14 cellular contexts compared by ENCODE assay signal in genomic region chr1:166944186-166944967, GRCh38. TPM values are rescaled to one million over a fixed set of nuclear protein-coding genes. Genes with fewer than 3 reads are reported as not detected.
A peak's percentile ranks its signal among the peaks of the same experiment; 100 is the strongest.
DNase-seq lines count a peak whose midpoint lies in the region; ATAC-seq and TF ChIP-seq lines count a peak whose summit lies in the region.
"Had no signal": no experiment of that assay in that cellular context is flagged by ENCODE, and none has a peak within 500 bp of the region (broad histone marks: within the 10 kb centered on the region; RNA-seq: fewer than 3 reads in every experiment).

No MANE protein-coding gene starts in this region.

- ATAC-seq in GM18861 (IDR thresholded peaks at IDR 0.05; ENCODE audit: unreplicated experiment): peak; percentile 49
- ATAC-seq in PC-3: no peak
- ATAC-seq in foreskin keratinocyte: peak; percentile 58

- H3K4me3 ChIP-seq in PC-3 (ENCODE audit: low read length) (no peak overlapping the region), transverse colon (no peak overlapping the region), colonic mucosa (no peak overlapping the region)
- H3K4me3 ChIP-seq: suprapubic skin had no signal

- no peak overlapping the region for H2AFZ ChIP-seq in PC-3 (ENCODE audit: low read length)

- in situ Hi-C loops in transverse colon (cut with MboI; ENCODE audit: low pct_ligation_motif_present in 1 of 4, low pct_unique_long_range_greater_than_20kb in 1 of 4, low sequenced_read_pairs in 3 of 4): no loop called here

- no peaks in the 10 kb centered on the region for H4K20me1 ChIP-seq in PC-3 (ENCODE audit: low read length)

- intact Hi-C loops in PC-3 (cut with micrococcal nuclease): no loop called here
- intact Hi-C loops in transverse colon (cut with DNase I; ENCODE audit: low total_unique reads): no loop called here
- intact Hi-C loops in colonic mucosa (cut with DNase I): no loop called here

- TF ChIP-seq CTCF in PC-3 (conservative IDR thresholded peaks at IDR 0.05; ENCODE audit: low read depth, low read length) (no peak), foreskin keratinocyte (conservative IDR thresholded peaks at IDR 0.05) (no peak), transverse colon (IDR thresholded peaks at IDR 0.05) (no peak), colonic mucosa (IDR thresholded peaks at IDR 0.05) (no peak)

- no peaks in the 10 kb centered on the region for H3F3A ChIP-seq in PC-3 (ENCODE audit: low read length, unreplicated experiment)

- CTCF ChIA-PET in PC-3 (lab: Charles Lee): no interaction called here

- WGBS in transverse colon (ENCODE audit: low coverage in 1 of 2), 2 donors: 84 to 87% methylated on average over 5 of the region's 5 CpGs

- H3K36me3 ChIP-seq in PC-3 (ENCODE audit: low read depth, low read length): no peaks in the 10 kb centered on the region
- H3K36me3 ChIP-seq in transverse colon: no peaks in the 10 kb centered on the region
- no peaks in the 10 kb centered on the region for H3K36me3 ChIP-seq in colonic mucosa
- H3K36me3 ChIP-seq: suprapubic skin had no signal

- H3K9ac ChIP-seq in PC-3 (ENCODE audit: low read length): no peak overlapping the region
- H3K9ac ChIP-seq in colonic mucosa (ENCODE audit: low read depth in 2 of 2, low read length in 2 of 2): no peak overlapping the region

- H3K27me3 ChIP-seq in PC-3 (ENCODE audit: low read length) (peaks cover 75% of the 10 kb centered on the region), foreskin keratinocyte (peaks cover 46% of the 10 kb centered on the region), transverse colon (peaks cover 28% of the 10 kb centered on the region), colonic mucosa (peaks cover 7% of the 10 kb centered on the region)

- BruUV-seq in PC-3 (replicated peaks; lab: Mats Ljungman, UMichigan): no TSS peak

- POLR2A ChIA-PET in PC-3 (lab: Charles Lee; ENCODE audit: unreplicated experiment): no interaction called here

- H3K27ac ChIP-seq in PC-3 (ENCODE audit: low read length): no peak overlapping the region
- no peak overlapping the region for H3K27ac ChIP-seq in foreskin keratinocyte
- no peak overlapping the region for H3K27ac ChIP-seq in transverse colon
- no peak overlapping the region for H3K27ac ChIP-seq in colonic mucosa
- H3K27ac ChIP-seq: suprapubic skin had no signal

- no peak for TF ChIP-seq POLR2A in transverse colon (IDR thresholded peaks at IDR 0.05)

- H3K4me2 ChIP-seq in PC-3 (ENCODE audit: low read length): no peak overlapping the region

- H3K9me3 ChIP-seq in PC-3 (ENCODE audit: low read length) (no peaks in the 10 kb centered on the region), transverse colon (no peaks in the 10 kb centered on the region), colonic mucosa (no peaks in the 10 kb centered on the region)
- H3K9me3 ChIP-seq: suprapubic skin had no signal

- TF ChIP-seq EP300 in transverse colon (IDR thresholded peaks at IDR 0.05; ENCODE audit: low read depth): no peak

- DNase-seq in AG08395 (ENCODE audit: low spot score) (peak; percentile 56), PC-3 (peak; percentile 35), foreskin keratinocyte (peak in 1 of 2 donors; percentile 43), HuH-7.5 (ENCODE audit: low spot score) (no peak), transverse colon (no peak), cerebellar nuclear complex (lab: John Stamatoyannopoulos, UW) (no peak), colonic mucosa (no peak)
- DNase-seq: activated gamma-delta T cell; effector memory CD4-positive, alpha-beta T cell; KG1; stimulated activated CD4-positive, alpha-beta T cell treated with anti-CD3 and anti-CD28 coated beads, Interleukin-2, amount 100 ng/mL, for 24 hours had no signal

- H3K9me2 ChIP-seq in PC-3 (replicated peaks; ENCODE audit: low read length): no peaks in the 10 kb centered on the region

- no peaks in the 10 kb centered on the region for H3K79me2 ChIP-seq in PC-3 (ENCODE audit: low read length)

- H3K4me1 ChIP-seq in PC-3 (ENCODE audit: insufficient read depth, low read length): 0 out of 2 replicates have a peak, but pooled peaks cover 8% of the 10 kb centered on the region
- H3K4me1 ChIP-seq in foreskin keratinocyte: no peaks in the 10 kb centered on the region
- H3K4me1 ChIP-seq in transverse colon: peaks cover 0 to 10% (median 5%) of the 10 kb centered on the region in 4 donors
- H3K4me1 ChIP-seq in colonic mucosa: no peaks in the 10 kb centered on the region

RNA-seq across cellular contexts. Expression of gene ILDR2, which starts 31.0 kb away (rescaled TPM):
- total RNA-seq in PC-3 (2014; rRNA removed): under 0.01 TPM in 1 of 2 replicates, not detected in the other
- total RNA-seq in foreskin keratinocyte: not detected in 2 replicates
- not detected in 2 replicates for polyA plus RNA-seq in foreskin keratinocyte
- 1 to 10 TPM; 1.1 to 5.4 (median 1.7) TPM for total RNA-seq in transverse colon
- 1 to 10 TPM in 1 of 2 donors, under 1 TPM in 1; 0.62 to 2.7 TPM for total RNA-seq in colonic mucosa

RNA-seq across cellular contexts. Expression of gene MAEL, which starts 44.7 kb away (rescaled TPM):
- total RNA-seq in PC-3 (2014; rRNA removed): not detected in 2 replicates
- total RNA-seq in foreskin keratinocyte: not detected in 2 replicates
- not detected in 2 replicates for polyA plus RNA-seq in foreskin keratinocyte
- total RNA-seq in transverse colon: not detected
- not detected for total RNA-seq in colonic mucosa
- total RNA-seq: CD4-positive, CD25-positive, alpha-beta regulatory T cell; suprapubic skin had no signal

Comparison
In these comparisons a context has a peak if more than half of its experiments do, and no peak if none do; other contexts are left out.
1. DNase-seq: peak in AG08395 (single experiment) and PC-3 (single experiment); none in HuH-7.5 (single experiment), transverse colon (single experiment), cerebellar nuclear complex (0 of 2) and colonic mucosa (single experiment).